33 cellular contexts compared by ENCODE assay signal in genomic region chr20:3972161-3972560, GRCh38.
"Had no signal": no experiment of that assay in that cellular context is flagged by ENCODE, and none has a peak within 500 bp of the region (broad histone marks: within the 10 kb centered on the region; RNA-seq: fewer than 3 reads in every experiment).

No MANE protein-coding gene starts in this region.

- H3K27ac Mint-ChIP-seq: activated B cell treated with CpG ODN at 0.5 μM for 24 hours; activated CD4-positive, alpha-beta T cell treated with anti-CD3 and anti-CD28 coated beads for 36 hours; activated CD4-positive, alpha-beta T cell treated with anti-CD3 and anti-CD28 coated beads, Interleukin-2, amount 10 ng/mL, durations not matched to agents 24 days and 14 days; activated CD8-positive, alpha-beta T cell treated with anti-CD3 and anti-CD28 coated beads for 36 hours; activated naive CD8-positive, alpha-beta T cell; activated T-helper 17 cell treated with anti-CD3 and anti-CD28 coated beads, Interleukin-2, amount 50 U/mL, for 72 hours; dendritic cell treated with granulocyte-macrophage colony-stimulating factor and Interleukin-4, amounts not matched to agents 40 ng/mL and 50 ng/mL, for 4 days; T-cell; T-helper 1 cell treated with Interleukin-12 subunit alpha and Interleukin-12 subunit beta and Interleukin-4 antibody, amounts not matched to agents 30 μg/mL and 1 μg/mL, for 36 hours had no signal

- H3K4me3 Mint-ChIP-seq: activated B cell treated with CpG ODN at 0.5 μM for 24 hours; activated CD4-positive, alpha-beta T cell treated with anti-CD3 and anti-CD28 coated beads for 36 hours; activated CD4-positive, alpha-beta T cell treated with anti-CD3 and anti-CD28 coated beads, Interleukin-2, amount 10 ng/mL, durations not matched to agents 24 days and 14 days; activated CD8-positive, alpha-beta T cell treated with anti-CD3 and anti-CD28 coated beads for 36 hours; activated naive CD8-positive, alpha-beta T cell; activated T-cell treated with anti-CD3 and anti-CD28 coated beads, Interleukin-2, amount 50 U/mL, for 4 hours; activated T-helper 17 cell treated with anti-CD3 and anti-CD28 coated beads, Interleukin-2, amount 50 U/mL, for 72 hours; central memory CD8-positive, alpha-beta T cell; dendritic cell treated with granulocyte-macrophage colony-stimulating factor and Interleukin-4, amounts not matched to agents 40 ng/mL and 50 ng/mL, for 4 days; T-cell; T-helper 1 cell treated with Interleukin-12 subunit alpha and Interleukin-12 subunit beta and Interleukin-4 antibody, amounts not matched to agents 30 μg/mL and 1 μg/mL, for 36 hours had no signal

- FAIRE-seq: astrocyte, bronchial epithelial cell, endothelial cell of umbilical vein had no signal

- H3K4me1 ChIP-seq: gastroesophageal sphincter had no signal

- ATAC-seq: activated CD4-positive, alpha-beta T cell treated with anti-CD3 and anti-CD28 coated beads for 36 hours; activated CD8-positive, alpha-beta T cell treated with anti-CD3 and anti-CD28 coated beads for 36 hours; activated T-cell treated with anti-CD3 and anti-CD28 coated beads, Interleukin-2, amount 50 U/mL, for 4 hours; activated T-helper 17 cell treated with anti-CD3 and anti-CD28 coated beads, Interleukin-2, amount 50 U/mL, for 72 hours; gastroesophageal sphincter; heart right ventricle; T-cell had no signal

- H3K4me3 ChIP-seq: coronary artery, dorsolateral prefrontal cortex, esophagus squamous epithelium, gastroesophageal sphincter, heart right ventricle had no signal

- H3K9me3 Mint-ChIP-seq: activated B cell treated with CpG ODN at 0.5 μM for 24 hours; activated CD8-positive, alpha-beta T cell treated with anti-CD3 and anti-CD28 coated beads for 36 hours; activated T-cell treated with anti-CD3 and anti-CD28 coated beads, Interleukin-2, amount 50 U/mL, for 4 hours; activated T-helper 17 cell treated with anti-CD3 and anti-CD28 coated beads, Interleukin-2, amount 50 U/mL, for 72 hours; central memory CD8-positive, alpha-beta T cell; dendritic cell treated with granulocyte-macrophage colony-stimulating factor and Interleukin-4, amounts not matched to agents 40 ng/mL and 50 ng/mL, for 4 days; T-cell; T-helper 1 cell treated with Interleukin-12 subunit alpha and Interleukin-12 subunit beta and Interleukin-4 antibody, amounts not matched to agents 30 μg/mL and 1 μg/mL, for 36 hours had no signal

- H3K27me3 Mint-ChIP-seq: activated B cell treated with CpG ODN at 0.5 μM for 24 hours; activated CD4-positive, alpha-beta T cell treated with anti-CD3 and anti-CD28 coated beads for 36 hours; activated CD4-positive, alpha-beta T cell treated with anti-CD3 and anti-CD28 coated beads, Interleukin-2, amount 10 ng/mL, durations not matched to agents 24 days and 14 days; activated CD8-positive, alpha-beta T cell treated with anti-CD3 and anti-CD28 coated beads for 36 hours; activated naive CD8-positive, alpha-beta T cell; activated T-helper 17 cell treated with anti-CD3 and anti-CD28 coated beads, Interleukin-2, amount 50 U/mL, for 72 hours; central memory CD8-positive, alpha-beta T cell; dendritic cell treated with granulocyte-macrophage colony-stimulating factor and Interleukin-4, amounts not matched to agents 40 ng/mL and 50 ng/mL, for 4 days; T-cell had no signal

- H3K9me3 ChIP-seq: esophagus squamous epithelium, gastroesophageal sphincter had no signal

- H3K4me1 Mint-ChIP-seq: activated B cell treated with CpG ODN at 0.5 μM for 24 hours had no signal

- DNase-seq: activated B cell treated with CpG ODN at 0.5 μM for 24 hours; activated CD4-positive, alpha-beta T cell treated with anti-CD3 and anti-CD28 coated beads for 36 hours; activated CD4-positive, alpha-beta T cell treated with anti-CD3 and anti-CD28 coated beads, Interleukin-2, amount 10 ng/mL, durations not matched to agents 24 days and 14 days; activated CD4-positive, CD25-positive, alpha-beta regulatory T cell treated with anti-CD3 and anti-CD28 coated beads, Interleukin-2, amount 50 U/mL, for 72 hours; activated CD8-positive, alpha-beta memory T cell treated with anti-CD3 and anti-CD28 coated beads for 24 hours; activated CD8-positive, alpha-beta T cell treated with anti-CD3 and anti-CD28 coated beads for 36 hours; activated effector memory CD4-positive, alpha-beta T cell treated with Interleukin-2 at 50 U/mL for 16 hours; activated gamma-delta T cell treated with Interleukin-2 at 50 U/mL for 16 hours; activated naive CD4-positive, alpha-beta T cell treated with anti-CD3 and anti-CD28 coated beads, Interleukin-2, amount 50 U/mL, for 16 hours; activated naive CD4-positive, alpha-beta T cell treated with Interleukin-2 at 50 U/mL for 16 hours; activated T-cell treated with anti-CD3 and anti-CD28 coated beads, Interleukin-2, amount 50 U/mL, for 4 hours; amniotic stem cell; anterior cingulate cortex; brain microvascular endothelial cell; dorsolateral prefrontal cortex; effector memory CD4-positive, alpha-beta T cell; esophagus squamous epithelium; foreskin melanocyte; heart right ventricle; T-cell; T-helper 9 cell; WERI-Rb-1 had no signal

- H3K27ac ChIP-seq: brain microvascular endothelial cell, coronary artery, dorsolateral prefrontal cortex, epithelial cell of prostate, esophagus squamous epithelium, gastroesophageal sphincter, heart right ventricle, WERI-Rb-1 had no signal
